9 cellular contexts compared by ENCODE assay signal in genomic region chr1:100448371-100448770, GRCh38.
DNase-seq lines count a peak whose midpoint lies in the region; ATAC-seq lines count a peak whose summit lies in the region.
"Had no signal": no experiment of that assay in that cellular context is flagged by ENCODE, and none has a peak within 500 bp of the region (broad histone marks: within the 10 kb centered on the region; RNA-seq: fewer than 3 reads in every experiment).

No MANE protein-coding gene starts in this region.

- peak; percentile 84 for DNase-seq in COR-L47 (lab: John Stamatoyannopoulos, UW)
- peak in 2 of 3 experiments; percentile 64 to 87 for DNase-seq in NCI-H1417 (lab: John Stamatoyannopoulos, UW)
- DNase-seq in T-cell, result no peak
- DNase-seq in left colon, result peak in 1 of 2 donors; percentile 28
- DNase-seq in NCI-H2107 (lab: John Stamatoyannopoulos, UW), result no peak
- no peak for DNase-seq in ecto neural progenitor cell (ENCODE audit: low spot score)
- DNase-seq in NK-92 (lab: John Stamatoyannopoulos, UW; ENCODE audit: unreplicated experiment), result no peak
- DNase-seq: substantia nigra had no signal

- no peaks in the 10 kb centered on the region for H3K27me3 Mint-ChIP-seq in T-cell

- H3K9me3 Mint-ChIP-seq in T-cell, result no peaks in the 10 kb centered on the region

- peaks cover 91 to 98% (median 97%) of the 10 kb centered on the region in 3 donors for H3K4me1 Mint-ChIP-seq in T-cell

- H3K36me3 Mint-ChIP-seq in T-cell, result peaks cover 70% of the 10 kb centered on the region

- POLR2A ChIA-PET in T-cell (lab: Charles Lee), result interaction anchor here (0.6 to 1.7 kb wide), 7 partner anchors 9 to 96 kb away, joined by 3 to 5 read pairs (median 5); partner anchors contain the start of gene CDC14A (in 1 of the 2)

- H3K4me3 Mint-ChIP-seq in T-cell, result no peak overlapping the region

- CTCF ChIA-PET in T-cell (lab: Charles Lee), result interaction anchor here (0.6 to 1.8 kb wide), 7 partner anchors 9 to 51 kb away, joined by 3 to 7 read pairs (median 5); no protein-coding TSS in a partner anchor

- ATAC-seq in T-cell (replicated peaks in 1 of 4) (no peak), left colon (peak; percentile 78), GM19351 (IDR thresholded peaks at IDR 0.05; ENCODE audit: unreplicated experiment) (no peak)

- H3K27ac Mint-ChIP-seq in T-cell, result peak overlapping the region; percentile 92 to 93

- intact Hi-C loops in left colon (cut with DNase I, micrococcal nuclease), result loop anchor here in 1 of 2 donors (10.0 kb wide), 1 partner anchor 154 kb away; no protein-coding TSS in a partner anchor

Comparison
In these comparisons a context has a peak if more than half of its experiments do, and no peak if none do; other contexts are left out.
1. DNase-seq: peak in COR-L47 (single experiment) and NCI-H1417 (2 of 3); none in T-cell (0 of 34), NCI-H2107 (single experiment), ecto neural progenitor cell (single experiment) and NK-92 (single experiment).